8 cellular contexts compared by ENCODE assay signal in genomic region chr3:119352235-119352634, GRCh38.
DNase-seq lines count a peak whose midpoint lies in the region; ATAC-seq and TF ChIP-seq lines count a peak whose summit lies in the region.

No MANE protein-coding gene starts in this region.

- H3K9ac ChIP-seq in SK-N-MC (ENCODE audit: insufficient read length): no peak overlapping the region

- no peaks in the 10 kb centered on the region for H3K36me3 ChIP-seq in SK-N-MC (ENCODE audit: insufficient read depth, low read length)

- ATAC-seq in GM18873 (IDR thresholded peaks at IDR 0.05; ENCODE audit: low FRiP score, unreplicated experiment) (peak; percentile 98), HG02943 (IDR thresholded peaks at IDR 0.05; ENCODE audit: low read depth, unreplicated experiment) (peak; percentile 87)

- no peaks in the 10 kb centered on the region for H3K9me3 ChIP-seq in SK-N-MC (ENCODE audit: low read depth, low read length)

- DNase-seq in SK-N-MC (ENCODE audit: low read depth, low spot score) (no peak), choroid plexus epithelial cell (ENCODE audit: low read depth) (peak; percentile 63), T-helper 9 cell (no peak), NCI-H2171 (lab: John Stamatoyannopoulos, UW) (no peak), HUDEP-2 (lab: John Stamatoyannopoulos, UW; ENCODE audit: unreplicated experiment in 76 of 76) (no peak)
- peak; percentile 48 for DNase-seq in stimulated activated CD4-positive, alpha-beta T cell treated with anti-CD3 and anti-CD28 coated beads, Interleukin-4, amount 100 ng/mL, for 1 hour

- 0 out of 2 replicates have a peak overlapping the region, but pooled peaks have one; percentile 32 for H3K27ac ChIP-seq in SK-N-MC

- TF ChIP-seq CTCF in choroid plexus epithelial cell (conservative IDR thresholded peaks at IDR 0.05; ENCODE audit: low read depth, low read length): no peak

- no peak overlapping the region for H3K4me3 ChIP-seq in SK-N-MC
- H3K4me3 ChIP-seq in choroid plexus epithelial cell (ENCODE audit: low read depth, low read length): no peak overlapping the region

Comparison
In these comparisons a context has a peak if more than half of its experiments do, and no peak if none do; other contexts are left out.
1. DNase-seq: peak in choroid plexus epithelial cell (single experiment) and stimulated activated CD4-positive, alpha-beta T cell treated with anti-CD3 and anti-CD28 coated beads, Interleukin-4, amount 100 ng/mL, for 1 hour (single experiment); none in SK-N-MC (single experiment), T-helper 9 cell (single experiment), NCI-H2171 (single experiment) and HUDEP-2 (0 of 76).